ENCODE assay signal across 8 cellular contexts in genomic region chr2:131529864-131530445, GRCh38. TPM values are rescaled to one million over a fixed set of nuclear protein-coding genes. Genes with fewer than 3 reads are reported as not detected.
"Had no signal": no experiment of that assay in that cellular context is flagged by ENCODE, and none has a peak within 500 bp of the region (broad histone marks: within the 10 kb centered on the region; RNA-seq: fewer than 3 reads in every experiment).

No MANE protein-coding gene starts in this region.

RNA-seq across cellular contexts. Expression of gene TUBA3D, which starts 54.0 kb away (rescaled TPM):
- total RNA-seq: activated B cell treated with CpG ODN at 0.5 μM for 24 hours; activated CD4-positive, alpha-beta T cell treated with anti-CD3 and anti-CD28 coated beads, Interleukin-2, amount 10 ng/mL, durations not matched to agents 24 days and 14 days; activated naive CD8-positive, alpha-beta T cell treated with anti-CD3 and anti-CD28 coated beads for 36 hours; left colon; lung microvascular endothelial cell; mononuclear cell; naive thymus-derived CD4-positive, alpha-beta T cell; T-helper 1 cell treated with Interleukin-12 subunit alpha and Interleukin-12 subunit beta and Interleukin-4 antibody, amounts not matched to agents 30 ng/mL and 1 ng/mL, for 36 hours had no signal
